ENCODE assay signal across 15 cellular contexts in the genomic region with DNA sequence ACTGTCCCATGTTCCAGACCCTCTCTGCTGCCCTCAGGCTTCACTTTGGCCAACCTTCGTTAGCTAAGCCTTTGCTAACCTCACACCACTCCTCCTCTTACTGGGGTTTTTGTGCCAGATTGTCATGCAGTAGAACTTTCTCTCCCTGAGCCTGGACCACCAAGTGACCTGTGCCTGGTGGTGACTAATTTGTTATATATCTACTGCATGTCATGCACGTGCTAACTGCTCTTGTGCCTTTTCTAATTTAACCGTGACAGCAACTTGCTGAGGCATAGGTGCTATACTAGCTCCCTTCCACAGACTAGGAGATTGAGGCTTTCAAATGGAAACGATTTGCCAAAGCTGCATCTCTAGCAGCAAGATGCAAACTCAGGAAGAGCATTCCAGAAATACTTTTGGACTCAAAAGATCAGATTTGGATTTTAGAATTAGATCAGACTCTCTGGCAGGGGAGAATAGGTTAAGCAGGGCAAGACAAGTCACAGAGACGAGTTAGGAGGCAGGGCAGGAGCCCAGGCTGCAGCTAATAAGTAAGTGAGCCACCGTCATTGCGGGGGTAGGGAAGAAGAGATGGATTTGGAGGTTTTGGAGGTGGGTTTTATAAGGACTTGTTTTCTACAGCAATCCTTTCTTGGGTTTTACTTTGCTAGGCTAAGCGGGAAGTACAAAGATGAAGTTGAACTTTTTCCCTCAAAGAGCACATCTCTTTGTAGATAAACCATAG. TPM values are rescaled to one million over a fixed set of nuclear protein-coding genes. Genes with fewer than 3 reads are reported as not detected.
A peak's percentile ranks its signal among the peaks of the same experiment; 100 is the strongest.
DNase-seq lines count a peak whose midpoint lies in the region; ATAC-seq and TF ChIP-seq lines count a peak whose summit lies in the region.
"Had no signal": no experiment of that assay in that cellular context is flagged by ENCODE, and none has a peak within 500 bp of the region (broad histone marks: within the 10 kb centered on the region; RNA-seq: fewer than 3 reads in every experiment).

No MANE protein-coding gene starts in this region.

- no peak overlapping the region for H3K9ac ChIP-seq in Loucy (ENCODE audit: low read depth, low read length, poor library complexity, severe bottlenecking)

- ATAC-seq in central memory CD8-positive, alpha-beta T cell (replicated peaks; ENCODE audit: extremely low read depth, poor library complexity, severe bottlenecking): no peak
- ATAC-seq in Right ventricle myocardium inferior: no peak
- ATAC-seq: left lung had no signal

- H3K4me1 Mint-ChIP-seq in T-helper 1 cell treated with Interleukin-12 subunit alpha and Interleukin-12 subunit beta and Interleukin-4 antibody, amounts not matched to agents 30 μg/mL and 1 μg/mL, for 36 hours (ENCODE audit: low read depth): peaks cover 38% of the 10 kb centered on the region
- peaks cover 45% of the 10 kb centered on the region for H3K4me1 Mint-ChIP-seq in central memory CD8-positive, alpha-beta T cell
- peaks cover 41% of the 10 kb centered on the region for H3K4me1 Mint-ChIP-seq in neural crest cell

- no peaks in the 10 kb centered on the region for H3K9me2 ChIP-seq in Loucy (replicated peaks; ENCODE audit: low read depth, low read length)

- peak overlapping the region; percentile 81 for H3K4me3 ChIP-seq in Loucy (ENCODE audit: low read length, poor library complexity, severe bottlenecking)

- H3K4me1 ChIP-seq in Loucy (ENCODE audit: insufficient read depth, low read length, poor library complexity, severe bottlenecking): peaks cover 30% of the 10 kb centered on the region

- intact Hi-C loops in Right ventricle myocardium inferior (cut with DNase I): loop anchor here (5.0 to 10.0 kb wide), 2 partner anchors 65 to 163 kb away; a partner anchor contains a TSS

- peaks cover 34% of the 10 kb centered on the region for H3K79me2 ChIP-seq in Loucy (ENCODE audit: insufficient read depth, low read length)

- no peaks in the 10 kb centered on the region for H3K9me3 ChIP-seq in Loucy (ENCODE audit: insufficient read depth, low read depth, low read length)
- H3K9me3 ChIP-seq: left lung, Peyer's patch had no signal

- H3K9me3 Mint-ChIP-seq in T-helper 1 cell treated with Interleukin-12 subunit alpha and Interleukin-12 subunit beta and Interleukin-4 antibody, amounts not matched to agents 30 μg/mL and 1 μg/mL, for 36 hours: no peaks in the 10 kb centered on the region
- no peaks in the 10 kb centered on the region for H3K9me3 Mint-ChIP-seq in central memory CD8-positive, alpha-beta T cell
- H3K9me3 Mint-ChIP-seq in neural crest cell: no peaks in the 10 kb centered on the region

- TF ChIP-seq CTCF in Loucy (conservative IDR thresholded peaks at IDR 0.05; ENCODE audit: low read length) (no peak), neural crest cell (conservative IDR thresholded peaks at IDR 0.05) (no peak)

- H3F3A ChIP-seq in Loucy (ENCODE audit: low read depth): no peaks in the 10 kb centered on the region

- no peaks in the 10 kb centered on the region for H3K27me3 Mint-ChIP-seq in T-helper 1 cell treated with Interleukin-12 subunit alpha and Interleukin-12 subunit beta and Interleukin-4 antibody, amounts not matched to agents 30 μg/mL and 1 μg/mL, for 36 hours (ENCODE audit: low read depth)
- no peaks in the 10 kb centered on the region for H3K27me3 Mint-ChIP-seq in central memory CD8-positive, alpha-beta T cell
- no peaks in the 10 kb centered on the region for H3K27me3 Mint-ChIP-seq in neural crest cell (ENCODE audit: low read depth)

- H3K36me3 ChIP-seq in Loucy (ENCODE audit: insufficient read depth, low read length): no peaks in the 10 kb centered on the region
- H3K36me3 ChIP-seq: Peyer's patch had no signal

- no peak overlapping the region for H3K27ac Mint-ChIP-seq in T-helper 1 cell treated with Interleukin-12 subunit alpha and Interleukin-12 subunit beta and Interleukin-4 antibody, amounts not matched to agents 30 μg/mL and 1 μg/mL, for 36 hours
- H3K27ac Mint-ChIP-seq in central memory CD8-positive, alpha-beta T cell (ENCODE audit: low read depth): peak overlapping the region; percentile 42
- H3K27ac Mint-ChIP-seq in neural crest cell (ENCODE audit: unreplicated experiment): no peak overlapping the region

- peaks cover 13% of the 10 kb centered on the region for H3K36me3 Mint-ChIP-seq in T-helper 1 cell treated with Interleukin-12 subunit alpha and Interleukin-12 subunit beta and Interleukin-4 antibody, amounts not matched to agents 30 μg/mL and 1 μg/mL, for 36 hours (ENCODE audit: low read depth)
- peaks cover 25% of the 10 kb centered on the region for H3K36me3 Mint-ChIP-seq in central memory CD8-positive, alpha-beta T cell (ENCODE audit: insufficient read depth)
- H3K36me3 Mint-ChIP-seq in neural crest cell (ENCODE audit: low read depth): no peaks in the 10 kb centered on the region

- DNase-seq in T-helper 1 cell (no peak), neural crest cell (ENCODE audit: low read depth, low spot score) (no peak), SW480 (ENCODE audit: low spot score) (no peak), NCI-H1930 (lab: John Stamatoyannopoulos, UW) (no peak), Right ventricle myocardium inferior (ENCODE audit: missing footprints) (no peak)
- no peak for DNase-seq in central memory CD8-positive, alpha-beta T cell (ENCODE audit: low spot score in 2 of 2)
- DNase-seq: 8988T, DMS53, dorsolateral prefrontal cortex, KG1, NCI-H2107, Peyer's patch had no signal

- H4K20me1 ChIP-seq in Loucy (ENCODE audit: insufficient read depth, low read length, poor library complexity, severe bottlenecking): peaks cover 23% of the 10 kb centered on the region

- H3K4me2 ChIP-seq in Loucy (ENCODE audit: low read depth, low read length, poor library complexity, severe bottlenecking): peak overlapping the region; percentile 100

- H2AFZ ChIP-seq in Loucy (ENCODE audit: low read length): no peak overlapping the region

- H3K27me3 ChIP-seq in Loucy (ENCODE audit: insufficient read depth, low read length, poor library complexity, severe bottlenecking): no peaks in the 10 kb centered on the region
- H3K27me3 ChIP-seq: dorsolateral prefrontal cortex, left lung, Peyer's patch had no signal

- peak overlapping the region; percentile 99 for H3K4me3 Mint-ChIP-seq in T-helper 1 cell treated with Interleukin-12 subunit alpha and Interleukin-12 subunit beta and Interleukin-4 antibody, amounts not matched to agents 30 μg/mL and 1 μg/mL, for 36 hours
- peak overlapping the region; percentile 90 for H3K4me3 Mint-ChIP-seq in central memory CD8-positive, alpha-beta T cell
- H3K4me3 Mint-ChIP-seq in neural crest cell: peak overlapping the region; percentile 97

RNA-seq across cellular contexts. Expression of a gene that starts 1.8 kb away (rescaled TPM):
- total RNA-seq in neural crest cell: 53.2 and 59.0 TPM in 2 replicates
- 66.6 TPM for total RNA-seq in Right ventricle myocardium inferior

RNA-seq across cellular contexts. Expression of a gene that starts 2.8 kb away (rescaled TPM):
- total RNA-seq in neural crest cell (64.2 and 71.3 TPM in 2 replicates), Right ventricle myocardium inferior (1.4 TPM)

RNA-seq across cellular contexts. Expression of a gene that starts 36.4 kb away (rescaled TPM):
- 3.2 TPM in 2 replicates for total RNA-seq in neural crest cell
- 0.81 TPM for total RNA-seq in Right ventricle myocardium inferior

RNA-seq across cellular contexts. Expression of a gene that starts 50.0 kb away (rescaled TPM):
- 43.7 and 46.2 TPM in 2 replicates for total RNA-seq in neural crest cell
- 23.0 TPM for total RNA-seq in Right ventricle myocardium inferior

Comparison
In these comparisons a context has a peak if more than half of its experiments do, and no peak if none do; other contexts are left out.
1. RNA of a gene that starts 2.8 kb away (total RNA-seq): 64.2 to 71.3 TPM in neural crest cell; 1.4 TPM in Right ventricle myocardium inferior (single experiment); every median in the first group is over 10 times any median in the second.
2. Peak in every context shown above with its lines, with median percentiles within 50 percentile points of each other: H3K4me3 Mint-ChIP-seq.